Comparison of ENCODE assay signal across 27 cellular contexts in the genomic region with DNA sequence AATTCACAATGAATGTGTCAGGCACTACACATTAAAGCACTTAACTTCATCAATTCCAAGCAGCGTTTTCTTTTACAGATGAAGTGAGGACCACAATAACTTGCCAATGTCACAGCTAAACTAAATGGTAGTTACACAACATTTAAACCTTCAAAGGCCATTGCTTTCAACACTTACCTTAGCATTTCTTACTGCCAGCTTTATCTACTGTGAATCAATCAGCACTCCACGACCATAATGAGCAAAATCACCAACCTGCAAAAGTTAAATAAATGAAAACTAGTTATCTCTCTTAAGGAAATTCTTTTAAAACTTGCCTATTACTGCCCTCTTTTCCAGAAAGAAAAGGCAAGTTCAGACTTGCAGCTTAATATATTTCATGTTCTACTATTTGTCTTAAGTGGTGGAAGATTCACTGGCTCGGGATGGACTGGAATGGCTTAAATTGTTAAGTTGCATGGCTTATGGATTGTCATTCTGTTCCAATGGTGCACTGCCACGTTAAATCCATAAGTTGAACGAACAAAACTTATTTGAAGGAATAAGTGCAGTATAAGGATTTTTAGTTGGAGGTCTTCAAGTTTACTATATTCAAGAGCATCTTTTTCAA. TPM values are rescaled to one million over a fixed set of nuclear protein-coding genes. Genes with fewer than 3 reads are reported as not detected.
A peak's percentile ranks its signal among the peaks of the same experiment; 100 is the strongest.
DNase-seq lines count a peak whose midpoint lies in the region; ATAC-seq and TF ChIP-seq lines count a peak whose summit lies in the region.
"Had no signal": no experiment of that assay in that cellular context is flagged by ENCODE, and none has a peak within 500 bp of the region (broad histone marks: within the 10 kb centered on the region; RNA-seq: fewer than 3 reads in every experiment).

No MANE protein-coding gene starts in this region.

- DNase-seq in activated CD4-positive, alpha-beta T cell treated with anti-CD3 and anti-CD28 coated beads for 36 hours: no peak
- DNase-seq in activated CD4-positive, alpha-beta T cell treated with anti-CD3 and anti-CD28 coated beads for 1 hour: no peak
- DNase-seq in GM23338 (ENCODE audit: low spot score) (no peak), epithelial cell of prostate (ENCODE audit: low read depth, low spot score) (no peak), PC-9 (no peak), dorsolateral prefrontal cortex (no peak)
- no peak for DNase-seq in activated T-helper 1 cell treated with anti-CD3 and anti-CD28 coated beads, Interleukin-12 subunit alpha, Interleukin-12 subunit beta, Interleukin-2, Interleukin-4 antibody, amounts not matched to agents 30 ng/mL and 10 ng/mL and 1 ng/mL, durations not matched to agents 14 hours and 24 hours and 36 hours (ENCODE audit: low spot score)
- DNase-seq in stimulated activated CD4-positive, alpha-beta T cell treated with anti-CD3 and anti-CD28 coated beads, Interleukin-15, amount 100 ng/mL, for 24 hours: no peak
- DNase-seq: activated CD4-positive, alpha-beta T cell treated with anti-CD3 and anti-CD28 coated beads, Interleukin-2, amount 10 ng/mL, durations not matched to agents 24 days and 14 days; activated CD8-positive, alpha-beta memory T cell treated with anti-CD3 and anti-CD28 coated beads, Interleukin-2, amount 50 U/mL, for 4 hours; activated gamma-delta T cell; amygdala; esophagus squamous epithelium; foreskin melanocyte; mucosa of descending colon; NCI-H1436 treated with DMSO at 0.1 percent for 48 hours; NCI-H774; RPMI8226; T-cell; uterus had no signal

- POLR2A ChIA-PET in activated CD4-positive, alpha-beta T cell treated with anti-CD3 and anti-CD28 coated beads for 36 hours (lab: Charles Lee): interaction anchor here (0.6 kb wide), 1 partner anchor 119 kb away, joined by 3 read pairs; no protein-coding TSS in a partner anchor
- POLR2A ChIA-PET in PC-9 (lab: Charles Lee; ENCODE audit: unreplicated experiment): interaction anchor here (1.0 kb wide), 1 partner anchor 9 kb away, joined by 12 read pairs; no protein-coding TSS in a partner anchor

- no peaks in the 10 kb centered on the region for H3K9me3 Mint-ChIP-seq in activated CD4-positive, alpha-beta T cell treated with anti-CD3 and anti-CD28 coated beads for 36 hours (ENCODE audit: low read depth)
- no peaks in the 10 kb centered on the region for H3K9me3 Mint-ChIP-seq in GM23338
- H3K9me3 Mint-ChIP-seq in activated T-helper 1 cell treated with anti-CD3 and anti-CD28 coated beads, Interleukin-12 subunit alpha, Interleukin-12 subunit beta, Interleukin-2, Interleukin-4 antibody, amounts not matched to agents 30 ng/mL and 10 ng/mL and 1 ng/mL, durations not matched to agents 14 hours and 24 hours and 36 hours: no peaks in the 10 kb centered on the region
- H3K9me3 Mint-ChIP-seq: activated CD4-positive, alpha-beta T cell treated with anti-CD3 and anti-CD28 coated beads, Interleukin-2, amount 10 ng/mL, durations not matched to agents 24 days and 14 days; stimulated activated naive CD8-positive, alpha-beta T cell treated with anti-CD3 and anti-CD28 coated beads, Interleukin-15, Interleukin-2, amounts not matched to agents 100 ng/mL and 50 ng/mL, for 24 hours; T-cell had no signal

- no peak overlapping the region for H3K4me3 Mint-ChIP-seq in activated CD4-positive, alpha-beta T cell treated with anti-CD3 and anti-CD28 coated beads for 36 hours
- H3K4me3 Mint-ChIP-seq in GM23338: no peak overlapping the region
- H3K4me3 Mint-ChIP-seq in activated T-helper 1 cell treated with anti-CD3 and anti-CD28 coated beads, Interleukin-12 subunit alpha, Interleukin-12 subunit beta, Interleukin-2, Interleukin-4 antibody, amounts not matched to agents 30 ng/mL and 10 ng/mL and 1 ng/mL, durations not matched to agents 14 hours and 24 hours and 36 hours: no peak overlapping the region
- H3K4me3 Mint-ChIP-seq: activated CD4-positive, alpha-beta T cell treated with anti-CD3 and anti-CD28 coated beads, Interleukin-2, amount 10 ng/mL, durations not matched to agents 24 days and 14 days; B cell; nephron; stimulated activated naive CD8-positive, alpha-beta T cell treated with anti-CD3 and anti-CD28 coated beads, Interleukin-15, Interleukin-2, amounts not matched to agents 100 ng/mL and 50 ng/mL, for 24 hours; T-cell had no signal

- BruUV-seq in PC-9 (replicated peaks; lab: Mats Ljungman, UMichigan): no TSS peak

- H3K27me3 ChIP-seq in GM23338 (ENCODE audit: insufficient read depth) (no peaks in the 10 kb centered on the region), PC-9 (ENCODE audit: insufficient read depth, low read depth) (no peaks in the 10 kb centered on the region), dorsolateral prefrontal cortex (peaks cover 0 to 15% (median 0%) of the 10 kb centered on the region in 45 donors)
- H3K27me3 ChIP-seq: esophagus squamous epithelium, SJSA1, uterus had no signal

- no peak overlapping the region for H3K4me2 ChIP-seq in GM23338
- no peak overlapping the region for H3K4me2 ChIP-seq in PC-9
- H3K4me2 ChIP-seq: KMS-11 had no signal

- H3K4me3 ChIP-seq in GM23338 (no peak overlapping the region), PC-9 (no peak overlapping the region), dorsolateral prefrontal cortex (no peak overlapping the region)
- H3K4me3 ChIP-seq: coronary artery, esophagus squamous epithelium, lung, mucosa of descending colon, SJSA1, uterus had no signal

- peaks cover 53% of the 10 kb centered on the region for H3K79me2 ChIP-seq in GM23338 (replicated peaks; ENCODE audit: insufficient read depth)
- H3K79me2 ChIP-seq in PC-9 (ENCODE audit: low read depth): peaks cover 55% of the 10 kb centered on the region; the same call in 1 of the 2 replicates

- H3K27ac ChIP-seq in GM23338 (ENCODE audit: low read depth): 0 out of 2 replicates have a peak overlapping the region, but pooled peaks have one; percentile 63
- peak overlapping the region; percentile 5 for H3K27ac ChIP-seq in epithelial cell of prostate
- H3K27ac ChIP-seq in PC-9: no peak overlapping the region
- no peak overlapping the region for H3K27ac ChIP-seq in dorsolateral prefrontal cortex
- H3K27ac ChIP-seq: coronary artery, esophagus squamous epithelium, KMS-11, SJSA1, uterus had no signal

- CTCF ChIA-PET in activated CD4-positive, alpha-beta T cell treated with anti-CD3 and anti-CD28 coated beads for 36 hours (lab: Charles Lee): no interaction called here
- CTCF ChIA-PET in PC-9 (lab: Charles Lee): no interaction called here

- H3K4me1 Mint-ChIP-seq in activated CD4-positive, alpha-beta T cell treated with anti-CD3 and anti-CD28 coated beads for 36 hours: peaks cover 52% of the 10 kb centered on the region
- H3K4me1 Mint-ChIP-seq in GM23338: peaks cover 6% of the 10 kb centered on the region; the same call in 2 of the 3 replicates
- peaks cover 24% of the 10 kb centered on the region for H3K4me1 Mint-ChIP-seq in activated T-helper 1 cell treated with anti-CD3 and anti-CD28 coated beads, Interleukin-12 subunit alpha, Interleukin-12 subunit beta, Interleukin-2, Interleukin-4 antibody, amounts not matched to agents 30 ng/mL and 10 ng/mL and 1 ng/mL, durations not matched to agents 14 hours and 24 hours and 36 hours (ENCODE audit: low read depth)

- H3F3A ChIP-seq in GM23338 (replicated peaks; ENCODE audit: low read depth): peaks cover 20% of the 10 kb centered on the region
- peaks cover 85% of the 10 kb centered on the region for H3F3A ChIP-seq in PC-9 (ENCODE audit: insufficient read depth, low read depth)

- ATAC-seq in activated CD4-positive, alpha-beta T cell treated with anti-CD3 and anti-CD28 coated beads for 36 hours: no peak
- ATAC-seq in GM23338: no peak
- ATAC-seq: mucosa of descending colon, T-cell had no signal

- peaks cover 74% of the 10 kb centered on the region for H3K36me3 Mint-ChIP-seq in activated CD4-positive, alpha-beta T cell treated with anti-CD3 and anti-CD28 coated beads for 36 hours (ENCODE audit: low read depth)
- peaks cover 98% of the 10 kb centered on the region for H3K36me3 Mint-ChIP-seq in GM23338 (ENCODE audit: low read depth)
- peaks cover 56% of the 10 kb centered on the region for H3K36me3 Mint-ChIP-seq in activated T-helper 1 cell treated with anti-CD3 and anti-CD28 coated beads, Interleukin-12 subunit alpha, Interleukin-12 subunit beta, Interleukin-2, Interleukin-4 antibody, amounts not matched to agents 30 ng/mL and 10 ng/mL and 1 ng/mL, durations not matched to agents 14 hours and 24 hours and 36 hours (ENCODE audit: low read depth)

- peak overlapping the region; percentile 9 for H3K27ac Mint-ChIP-seq in activated CD4-positive, alpha-beta T cell treated with anti-CD3 and anti-CD28 coated beads for 36 hours
- no peak overlapping the region; the same call in 1 of the 2 replicates for H3K27ac Mint-ChIP-seq in GM23338
- H3K27ac Mint-ChIP-seq in activated T-helper 1 cell treated with anti-CD3 and anti-CD28 coated beads, Interleukin-12 subunit alpha, Interleukin-12 subunit beta, Interleukin-2, Interleukin-4 antibody, amounts not matched to agents 30 ng/mL and 10 ng/mL and 1 ng/mL, durations not matched to agents 14 hours and 24 hours and 36 hours: peak overlapping the region; percentile 44
- H3K27ac Mint-ChIP-seq: activated CD4-positive, alpha-beta T cell treated with anti-CD3 and anti-CD28 coated beads, Interleukin-2, amount 10 ng/mL, durations not matched to agents 24 days and 14 days; B cell; nephron; stimulated activated naive CD8-positive, alpha-beta T cell treated with anti-CD3 and anti-CD28 coated beads, Interleukin-15, Interleukin-2, amounts not matched to agents 100 ng/mL and 50 ng/mL, for 24 hours had no signal

- no peaks in the 10 kb centered on the region for H3K9me3 ChIP-seq in PC-9 (ENCODE audit: insufficient read depth, low read depth)
- H3K9me3 ChIP-seq: esophagus squamous epithelium, mucosa of descending colon, SJSA1, uterus had no signal

- H4K20me1 ChIP-seq in GM23338 (replicated peaks; ENCODE audit: insufficient read depth): peaks cover 15% of the 10 kb centered on the region
- peaks cover 54% of the 10 kb centered on the region for H4K20me1 ChIP-seq in PC-9 (ENCODE audit: insufficient read depth)

- no peaks in the 10 kb centered on the region for H3K27me3 Mint-ChIP-seq in activated CD4-positive, alpha-beta T cell treated with anti-CD3 and anti-CD28 coated beads for 36 hours
- H3K27me3 Mint-ChIP-seq in GM23338 (ENCODE audit: insufficient read depth, low read depth, poor library complexity): peaks cover 2% of the 10 kb centered on the region
- no peaks in the 10 kb centered on the region for H3K27me3 Mint-ChIP-seq in activated T-helper 1 cell treated with anti-CD3 and anti-CD28 coated beads, Interleukin-12 subunit alpha, Interleukin-12 subunit beta, Interleukin-2, Interleukin-4 antibody, amounts not matched to agents 30 ng/mL and 10 ng/mL and 1 ng/mL, durations not matched to agents 14 hours and 24 hours and 36 hours (ENCODE audit: insufficient read depth)
- H3K27me3 Mint-ChIP-seq: activated CD4-positive, alpha-beta T cell treated with anti-CD3 and anti-CD28 coated beads, Interleukin-2, amount 10 ng/mL, durations not matched to agents 24 days and 14 days; B cell; stimulated activated naive CD8-positive, alpha-beta T cell treated with anti-CD3 and anti-CD28 coated beads, Interleukin-15, Interleukin-2, amounts not matched to agents 100 ng/mL and 50 ng/mL, for 24 hours; T-cell had no signal

- H3K36me3 ChIP-seq in GM23338 (ENCODE audit: insufficient read depth): peaks cover 60% of the 10 kb centered on the region
- peaks cover 78% of the 10 kb centered on the region for H3K36me3 ChIP-seq in PC-9 (ENCODE audit: low read depth)
- H3K36me3 ChIP-seq: uterus had no signal

- H3K4me1 ChIP-seq in GM23338 (ENCODE audit: insufficient read depth): no peaks in the 10 kb centered on the region; the same call in 1 of the 2 replicates
- H3K4me1 ChIP-seq in PC-9 (replicated peaks; ENCODE audit: insufficient read depth): no peaks in the 10 kb centered on the region
- H3K4me1 ChIP-seq: SJSA1, uterus had no signal

- H2AFZ ChIP-seq in GM23338: no peak overlapping the region
- H2AFZ ChIP-seq in PC-9: no peak overlapping the region

- H3K9me2 ChIP-seq in GM23338 (ENCODE audit: insufficient read depth) (no peaks in the 10 kb centered on the region), PC-9 (ENCODE audit: insufficient read depth) (no peaks in the 10 kb centered on the region)

- TF ChIP-seq CTCF in GM23338 (conservative IDR thresholded peaks at IDR 0.05; ENCODE audit: low read depth in 2 of 2) (no peak), PC-9 (conservative IDR thresholded peaks at IDR 0.05) (no peak), dorsolateral prefrontal cortex (IDR thresholded peaks at IDR 0.05 in 54 of 56, conservative IDR thresholded peaks at IDR 0.05 in 2 of 56; ENCODE audit: low read depth in 1 of 56, partially characterized antibody in 56 of 56) (no peak)

- intact Hi-C loops in activated CD4-positive, alpha-beta T cell treated with anti-CD3 and anti-CD28 coated beads for 36 hours (cut with DNase I, micrococcal nuclease): loop anchor here in 1 of 2 experiments (10.0 kb wide), 1 partner anchor 287 kb away; no protein-coding TSS in a partner anchor
- intact Hi-C loops in activated T-helper 1 cell treated with anti-CD3 and anti-CD28 coated beads, Interleukin-12 subunit alpha, Interleukin-12 subunit beta, Interleukin-2, Interleukin-4 antibody, amounts not matched to agents 30 ng/mL and 10 ng/mL and 1 ng/mL, durations not matched to agents 14 hours and 24 hours and 36 hours (cut with micrococcal nuclease): no loop called here
- intact Hi-C loops in PC-9 (cut with micrococcal nuclease; ENCODE audit: unreplicated experiment): no loop called here
- intact Hi-C loops in dorsolateral prefrontal cortex (cut with DNase I): no loop called here

RNA-seq across cellular contexts. Expression of a gene that starts 8.3 kb away (rescaled TPM):
- total RNA-seq in activated CD4-positive, alpha-beta T cell treated with anti-CD3 and anti-CD28 coated beads for 36 hours: 100 to 1,000 TPM; 320 to 414 TPM
- total RNA-seq in GM23338 (2014; rRNA removed; shearing (Covaris generic)): 601 and 620 TPM in 2 replicates
- polyA plus RNA-seq in GM23338 (2016; fragmentation: Nextera tagmentation; extraction: Ambion mirVana): 307 and 337 TPM in 2 replicates
- total RNA-seq in activated T-helper 1 cell treated with anti-CD3 and anti-CD28 coated beads, Interleukin-12 subunit alpha, Interleukin-12 subunit beta, Interleukin-2, Interleukin-4 antibody, amounts not matched to agents 30 ng/mL and 10 ng/mL and 1 ng/mL, durations not matched to agents 14 hours and 24 hours and 36 hours: 308 and 327 TPM in 2 replicates
- total RNA-seq in PC-9 (2021): 275 and 285 TPM in 2 replicates
- total RNA-seq in dorsolateral prefrontal cortex: 100 to 1,000 TPM in 114 of 120 experiments, 10 to 100 TPM in 6; 79.1 to 161 (median 117) TPM

Comparison
In these comparisons a context has a peak if more than half of its experiments do, and no peak if none do; other contexts are left out.
1. H3K27ac ChIP-seq: peak in GM23338 (single experiment) and epithelial cell of prostate (single experiment); none in PC-9 (single experiment) and dorsolateral prefrontal cortex (0 of 59).